Comparison of ENCODE assay signal across 24 cellular contexts in the genomic region with DNA sequence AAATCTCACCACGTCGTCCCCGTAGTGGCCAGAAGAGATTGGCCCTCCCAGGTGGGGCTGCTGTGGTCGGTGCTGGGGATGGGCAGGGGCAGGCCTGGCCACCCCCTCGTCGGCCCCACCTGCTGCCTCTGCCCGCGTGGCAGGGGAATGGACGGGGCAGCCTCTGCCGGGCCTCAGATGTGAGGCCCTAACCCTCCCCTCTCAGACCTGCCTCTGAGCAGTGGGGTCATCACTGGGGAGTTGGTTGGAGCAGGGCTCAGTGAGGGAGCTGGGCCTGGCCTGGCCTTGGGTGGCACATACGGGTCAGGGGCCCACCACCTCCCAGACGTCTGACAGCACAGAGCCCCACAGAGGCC. TPM values are rescaled to one million over a fixed set of nuclear protein-coding genes. Genes with fewer than 3 reads are reported as not detected.
"Had no signal": no experiment of that assay in that cellular context is flagged by ENCODE, and none has a peak within 500 bp of the region (broad histone marks: within the 10 kb centered on the region; RNA-seq: fewer than 3 reads in every experiment).

No MANE protein-coding gene starts in this region.

- H3K9me3 Mint-ChIP-seq: T-cell had no signal

- H3K36me3 Mint-ChIP-seq: T-cell had no signal

- H3K4me3 Mint-ChIP-seq: activated CD4-positive, alpha-beta T cell treated with anti-CD3 and anti-CD28 coated beads, Interleukin-2, amount 10 ng/mL, durations not matched to agents 7 days and 5 days; activated CD8-positive, alpha-beta T cell treated with anti-CD3 and anti-CD28 coated beads, Interleukin-2, amount 10 ng/mL, durations not matched to agents 7 days and 5 days; activated naive CD8-positive, alpha-beta T cell treated with anti-CD3 and anti-CD28 coated beads, Interleukin-2, amount 50 U/mL, for 24 hours; activated T-helper 1 cell treated with anti-CD3 and anti-CD28 coated beads, Interleukin-12 subunit alpha, Interleukin-12 subunit beta, Interleukin-2, Interleukin-4 antibody, amounts not matched to agents 30 ng/mL and 10 ng/mL and 1 ng/mL, durations not matched to agents 14 hours and 24 hours and 36 hours; brain; effector memory CD8-positive, alpha-beta T cell; naive thymus-derived CD4-positive, alpha-beta T cell; T-cell; T-helper 2 cell treated with Interferon-gamma antibody and Interleukin-4, amounts not matched to agents 5 μg/mL and 100 μg/mL, for 36 hours had no signal

- H3K27me3 ChIP-seq: esophagus muscularis mucosa, stomach, testis had no signal

- H3K4me1 ChIP-seq: psoas muscle, testis had no signal

- H3K4me3 ChIP-seq: esophagus muscularis mucosa, lung, psoas muscle, stomach, testis had no signal

- H3K27ac Mint-ChIP-seq: activated CD4-positive, alpha-beta T cell treated with anti-CD3 and anti-CD28 coated beads, Interleukin-2, amount 10 ng/mL, durations not matched to agents 7 days and 5 days; activated CD8-positive, alpha-beta T cell treated with anti-CD3 and anti-CD28 coated beads, Interleukin-2, amount 10 ng/mL, durations not matched to agents 7 days and 5 days; activated naive CD8-positive, alpha-beta T cell treated with anti-CD3 and anti-CD28 coated beads, Interleukin-2, amount 50 U/mL, for 24 hours; activated T-helper 1 cell treated with anti-CD3 and anti-CD28 coated beads, Interleukin-12 subunit alpha, Interleukin-12 subunit beta, Interleukin-2, Interleukin-4 antibody, amounts not matched to agents 30 ng/mL and 10 ng/mL and 1 ng/mL, durations not matched to agents 14 hours and 24 hours and 36 hours; effector memory CD8-positive, alpha-beta T cell; T-cell; T-helper 2 cell treated with Interferon-gamma antibody and Interleukin-4, amounts not matched to agents 5 μg/mL and 100 μg/mL, for 36 hours had no signal

- DNase-seq: activated CD4-positive, alpha-beta T cell treated with anti-CD3 and anti-CD28 coated beads, Interleukin-2, amount 10 ng/mL, durations not matched to agents 7 days and 5 days; activated CD4-positive, CD25-positive, alpha-beta regulatory T cell treated with anti-CD3 and anti-CD28 coated beads, Interleukin-2, amount 50 U/mL, for 72 hours; activated CD8-positive, alpha-beta T cell treated with anti-CD3 and anti-CD28 coated beads, Interleukin-2, amount 10 ng/mL, durations not matched to agents 7 days and 5 days; activated gamma-delta T cell; activated naive CD4-positive, alpha-beta T cell treated with anti-CD3 and anti-CD28 coated beads, Interleukin-2, amount 50 U/mL, for 16 hours; activated naive CD8-positive, alpha-beta T cell treated with anti-CD3 and anti-CD28 coated beads, Interleukin-2, amount 50 U/mL, for 24 hours; aorta; central memory CD4-positive, alpha-beta T cell; effector memory CD8-positive, alpha-beta T cell; naive thymus-derived CD4-positive, alpha-beta T cell; psoas muscle; right cardiac atrium; stimulated activated CD4-positive, alpha-beta T cell treated with anti-CD3 and anti-CD28 coated beads, Interleukin-12 subunit alpha, Interleukin-12 subunit beta, amount 100 ng/mL, for 4 hours; stimulated activated CD4-positive, alpha-beta T cell treated with anti-CD3 and anti-CD28 coated beads, Interleukin-4, amount 100 ng/mL, for 4 hours; stomach; T-cell; testis; WERI-Rb-1 had no signal

- ATAC-seq: activated CD8-positive, alpha-beta T cell treated with anti-CD3 and anti-CD28 coated beads, Interleukin-2, amount 10 ng/mL, durations not matched to agents 7 days and 5 days; activated naive CD8-positive, alpha-beta T cell treated with anti-CD3 and anti-CD28 coated beads, Interleukin-2, amount 50 U/mL, for 24 hours; effector memory CD8-positive, alpha-beta T cell; naive thymus-derived CD4-positive, alpha-beta T cell; psoas muscle; T-cell had no signal

- H3K27ac ChIP-seq: psoas muscle, testis, WERI-Rb-1 had no signal

- H3K27me3 Mint-ChIP-seq: activated CD4-positive, alpha-beta T cell treated with anti-CD3 and anti-CD28 coated beads, Interleukin-2, amount 10 ng/mL, durations not matched to agents 7 days and 5 days; T-cell; type B pancreatic cell had no signal

- H3K9me3 ChIP-seq: esophagus muscularis mucosa, psoas muscle, stomach, testis had no signal

- H3K4me1 Mint-ChIP-seq: activated CD4-positive, alpha-beta T cell treated with anti-CD3 and anti-CD28 coated beads, Interleukin-2, amount 10 ng/mL, durations not matched to agents 7 days and 5 days had no signal

RNA-seq across cellular contexts. Expression of a gene that starts 41.5 kb away (rescaled TPM):
- total RNA-seq: activated T-helper 1 cell treated with anti-CD3 and anti-CD28 coated beads, Interleukin-12 subunit alpha, Interleukin-12 subunit beta, Interleukin-2, Interleukin-4 antibody, amounts not matched to agents 30 ng/mL and 10 ng/mL and 1 ng/mL, durations not matched to agents 14 hours and 24 hours and 36 hours had no signal
